ENCODE assay signal across 35 cellular contexts in the genomic region with DNA sequence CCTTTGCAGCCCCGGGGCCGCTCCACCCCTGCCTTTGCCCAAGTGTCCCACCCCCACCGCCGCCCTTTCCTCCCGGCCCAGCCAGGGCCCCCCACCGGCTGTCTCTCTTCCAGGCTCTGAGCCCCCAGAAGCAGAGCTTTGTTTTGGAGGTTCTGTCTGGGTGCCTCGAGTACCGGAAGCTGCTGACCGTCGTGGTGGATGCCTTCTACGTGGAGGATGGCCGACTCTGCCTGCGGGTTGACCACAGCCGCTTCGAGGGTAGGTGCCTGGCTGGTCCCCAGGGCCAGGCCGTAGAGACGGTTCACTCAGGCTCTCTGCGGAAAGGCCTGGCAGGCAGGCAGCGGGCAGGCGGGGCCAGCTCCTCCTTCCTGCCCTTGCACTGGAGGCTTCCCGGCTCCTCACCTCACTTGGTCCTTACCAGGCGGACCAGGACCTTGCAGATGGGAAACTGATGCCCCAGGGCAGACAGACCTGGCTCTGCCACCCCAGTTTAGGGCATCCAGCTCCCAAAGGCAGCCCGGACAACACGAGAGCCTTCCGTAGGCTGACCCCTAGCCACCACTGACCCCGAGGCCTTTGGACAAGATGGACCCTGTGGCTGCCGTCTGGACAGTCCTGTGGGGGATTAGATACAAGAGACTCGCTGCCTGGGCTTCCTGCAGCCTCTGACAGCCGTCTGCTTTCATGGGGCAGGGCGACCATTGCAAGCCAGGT. TPM values are rescaled to one million over a fixed set of nuclear protein-coding genes. Genes with fewer than 3 reads are reported as not detected.
"Had no signal": no experiment of that assay in that cellular context is flagged by ENCODE, and none has a peak within 500 bp of the region (broad histone marks: within the 10 kb centered on the region; RNA-seq: fewer than 3 reads in every experiment).

No MANE protein-coding gene starts in this region.

- H3K36me3 ChIP-seq: breast epithelium, Peyer's patch, WERI-Rb-1 had no signal

- H3K9me3 ChIP-seq: body of pancreas, breast epithelium, Peyer's patch had no signal

- ATAC-seq: activated CD8-positive, alpha-beta memory T cell treated with anti-CD3 and anti-CD28 coated beads, Interleukin-2, amount 10 ng/mL, durations not matched to agents 7 days and 5 days; activated T-cell treated with anti-CD3 and anti-CD28 coated beads, Interleukin-2, amount 50 U/mL, for 72 hours; activated T-helper 17 cell treated with anti-CD3 and anti-CD28 coated beads, Interleukin-2, amount 50 U/mL, for 72 hours; body of pancreas had no signal

- H3K27ac ChIP-seq: body of pancreas, breast epithelium, Peyer's patch, WERI-Rb-1 had no signal

- DNase-seq: activated CD4-positive, alpha-beta memory T cell treated with anti-CD3 and anti-CD28 coated beads, Interleukin-2, amount 10 ng/mL, durations not matched to agents 7 days and 5 days; activated CD4-positive, alpha-beta T cell treated with anti-CD3 and anti-CD28 coated beads for 1 hour; activated CD4-positive, alpha-beta T cell treated with anti-CD3 and anti-CD28 coated beads for 48 hours; activated CD4-positive, CD25-positive, alpha-beta regulatory T cell; activated CD8-positive, alpha-beta memory T cell treated with anti-CD3 and anti-CD28 coated beads for 24 hours; activated CD8-positive, alpha-beta memory T cell treated with anti-CD3 and anti-CD28 coated beads, Interleukin-2, amount 10 ng/mL, durations not matched to agents 7 days and 5 days; activated CD8-positive, alpha-beta memory T cell treated with anti-CD3 and anti-CD28 coated beads, Interleukin-2, amount 50 U/mL, for 48 hours; activated effector memory CD4-positive, alpha-beta T cell treated with anti-CD3 and anti-CD28 coated beads, Interleukin-2, amount 50 U/mL, for 16 hours; activated naive CD4-positive, alpha-beta T cell; activated naive CD4-positive, alpha-beta T cell treated with anti-CD3 and anti-CD28 coated beads, Interleukin-2, amount 50 U/mL, for 16 hours; activated naive CD8-positive, alpha-beta T cell treated with anti-CD3 and anti-CD28 coated beads for 36 hours; activated T-cell treated with anti-CD3 and anti-CD28 coated beads, Interleukin-2, amount 50 U/mL, for 72 hours; body of pancreas; KG1; MM.1S; MV-4-11; NCI-H1092; NCI-H1436 treated with DMSO at 0.1 percent for 48 hours; NCI-H1694 treated with DMSO at 0.1 percent for 48 hours; NCI-H2029; NCI-H345; NCI-H524 treated with DMSO at 0.1 percent for 48 hours; PC-3; RPMI8226; SIG-M5; T1000; WERI-Rb-1 had no signal

- H3K27me3 ChIP-seq: body of pancreas, Peyer's patch had no signal

- H3K4me1 ChIP-seq: breast epithelium, Peyer's patch had no signal

- H3K4me3 ChIP-seq: body of pancreas, breast epithelium, Peyer's patch had no signal

RNA-seq across cellular contexts. Expression of a gene that starts 18.2 kb away (rescaled TPM):
- total RNA-seq: activated CD8-positive, alpha-beta memory T cell treated with anti-CD3 and anti-CD28 coated beads, Interleukin-2, amount 10 ng/mL, durations not matched to agents 7 days and 5 days; activated naive CD8-positive, alpha-beta T cell treated with anti-CD3 and anti-CD28 coated beads for 36 hours; activated T-cell treated with anti-CD3 and anti-CD28 coated beads, Interleukin-2, amount 50 U/mL, for 72 hours; astrocyte; body of pancreas; LHCN-M2; NCI-H460; PC-3; T-helper 1 cell treated with Interleukin-12 subunit alpha and Interleukin-12 subunit beta and Interleukin-4 antibody, amounts not matched to agents 30 ng/mL and 1 ng/mL, for 36 hours; T-helper 2 cell treated with Interferon-gamma antibody and Interleukin-4, amounts not matched to agents 100 ng/mL and 5 ng/mL, for 36 hours had no signal
